ENCODE assay signal across 17 cellular contexts in the genomic region with DNA sequence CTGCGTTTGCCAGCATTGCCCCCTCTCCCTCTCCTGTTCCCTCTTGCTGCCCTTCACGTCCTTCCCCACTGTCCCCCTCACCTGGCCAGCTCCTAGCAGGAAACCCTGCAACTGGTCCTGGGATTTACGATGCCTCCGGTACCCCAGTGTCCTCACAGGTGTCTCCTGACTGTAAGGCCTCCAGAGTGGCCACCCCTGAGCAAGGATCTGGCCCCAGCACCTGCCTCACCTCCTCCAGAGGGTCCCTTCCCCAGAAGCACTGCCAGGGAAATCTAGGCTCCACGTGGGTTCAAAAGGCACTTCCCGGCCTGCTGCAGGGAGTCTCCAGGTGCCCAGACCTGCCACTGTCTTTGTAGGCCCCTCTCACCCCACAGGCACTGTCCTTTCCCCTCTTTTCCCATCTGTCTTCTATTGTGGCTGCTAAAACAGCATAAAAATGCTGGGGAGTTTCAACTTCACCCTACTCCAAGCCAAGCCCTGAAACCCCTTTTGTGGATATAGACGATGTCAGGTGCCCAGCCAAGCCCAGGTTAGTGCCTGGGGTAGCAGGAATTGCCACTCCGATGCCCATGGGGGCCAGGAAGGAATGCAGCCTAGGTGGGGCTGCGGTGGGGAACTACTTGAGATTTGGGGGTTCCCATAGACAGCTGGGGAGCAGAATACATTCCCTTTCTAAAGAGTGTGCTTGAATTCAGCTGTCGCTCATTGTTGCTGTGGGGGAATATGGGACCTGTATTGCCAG. TPM values are rescaled to one million over a fixed set of nuclear protein-coding genes. Genes with fewer than 3 reads are reported as not detected.
DNase-seq lines count a peak whose midpoint lies in the region; ATAC-seq and TF ChIP-seq lines count a peak whose summit lies in the region.
"Had no signal": no experiment of that assay in that cellular context is flagged by ENCODE, and none has a peak within 500 bp of the region (broad histone marks: within the 10 kb centered on the region; RNA-seq: fewer than 3 reads in every experiment).

No MANE protein-coding gene starts in this region.

- ATAC-seq in CD8-positive, alpha-beta T cell, result no peak
- no peak for ATAC-seq in T-helper 17 cell

- intact Hi-C loops in CD8-positive, alpha-beta T cell (cut with DNase I, micrococcal nuclease), result no loop called here
- intact Hi-C loops in sigmoid colon (cut with DNase I), result no loop called here

- H3K4me3 ChIP-seq in CD8-positive, alpha-beta T cell (ENCODE audit: low read depth, low read length), result no peak overlapping the region
- no peak overlapping the region for H3K4me3 ChIP-seq in sigmoid colon
- H3K4me3 ChIP-seq: BLaER1, HAP-1, K562, SK-N-MC had no signal

- POLR2A ChIA-PET in CD8-positive, alpha-beta T cell (lab: Charles Lee), result no interaction called here

- 81 to 87% methylated on average over 10 of the region's 10 CpGs for WGBS in sigmoid colon, 2 donors

- H3K36me3 Mint-ChIP-seq in CD8-positive, alpha-beta T cell, result no peaks in the 10 kb centered on the region
- H3K36me3 Mint-ChIP-seq in T-helper 17 cell (ENCODE audit: low read depth) (peaks cover 2% of the 10 kb centered on the region), glutamatergic neuron (ENCODE audit: unreplicated experiment) (peaks cover 2% of the 10 kb centered on the region)

- TF ChIP-seq CTCF in CD8-positive, alpha-beta T cell (IDR thresholded peaks at IDR 0.05), result no peak
- TF ChIP-seq CTCF in glutamatergic neuron (IDR thresholded peaks at IDR 0.05; ENCODE audit: partially characterized antibody, unreplicated experiment) (no peak), sigmoid colon (IDR thresholded peaks at IDR 0.05) (no peak)

- DNase-seq in CD8-positive, alpha-beta T cell, result no peak
- DNase-seq in T-helper 17 cell, result no peak
- DNase-seq in glutamatergic neuron, result no peak
- DNase-seq in sigmoid colon, result no peak
- no peak for DNase-seq in HK-2 (ENCODE audit: unreplicated experiment)
- DNase-seq in NK-92 (lab: John Stamatoyannopoulos, UW; ENCODE audit: unreplicated experiment), result no peak
- DNase-seq in H4 (ENCODE audit: low spot score), result no peak
- DNase-seq: Calu3; CD4-positive, alpha-beta memory T cell; NCI-H2029 treated with DMSO at 0.1 percent for 48 hours; NCI-H2171; NCI-H69; NK-92 treated with Interleukin-12 subunit alpha and Interleukin-12 subunit beta, amount 100 ng/mL, for 24 hours had no signal

- H3K4me3 Mint-ChIP-seq in CD8-positive, alpha-beta T cell, result no peak overlapping the region
- no peak overlapping the region for H3K4me3 Mint-ChIP-seq in T-helper 17 cell
- H3K4me3 Mint-ChIP-seq in glutamatergic neuron (ENCODE audit: unreplicated experiment), result no peak overlapping the region
- H3K4me3 Mint-ChIP-seq: CD4-positive, alpha-beta memory T cell had no signal

- TF ChIP-seq EP300 in sigmoid colon (IDR thresholded peaks at IDR 0.05), result no peak

- no peaks in the 10 kb centered on the region for H3K36me3 ChIP-seq in CD8-positive, alpha-beta T cell (ENCODE audit: insufficient read depth, low read length)
- no peaks in the 10 kb centered on the region for H3K36me3 ChIP-seq in sigmoid colon
- H3K36me3 ChIP-seq: BLaER1, HAP-1 had no signal

- H3K4me1 Mint-ChIP-seq in CD8-positive, alpha-beta T cell (ENCODE audit: low read depth), result no peaks in the 10 kb centered on the region
- H3K4me1 Mint-ChIP-seq in T-helper 17 cell (peaks cover 2% of the 10 kb centered on the region), glutamatergic neuron (ENCODE audit: low read depth, unreplicated experiment) (peaks cover 34% of the 10 kb centered on the region)
- H3K4me1 Mint-ChIP-seq: CD4-positive, alpha-beta memory T cell had no signal

- peak overlapping the region; percentile 27 for H3K27ac Mint-ChIP-seq in CD8-positive, alpha-beta T cell
- H3K27ac Mint-ChIP-seq in T-helper 17 cell, result peak overlapping the region; percentile 19
- peak overlapping the region; percentile 88 for H3K27ac Mint-ChIP-seq in glutamatergic neuron (ENCODE audit: unreplicated experiment)

- H3K9me3 Mint-ChIP-seq in CD8-positive, alpha-beta T cell, result peaks cover 2% of the 10 kb centered on the region
- H3K9me3 Mint-ChIP-seq in glutamatergic neuron (ENCODE audit: unreplicated experiment), result peaks cover 14% of the 10 kb centered on the region

- H3K27me3 Mint-ChIP-seq in CD8-positive, alpha-beta T cell (ENCODE audit: low read depth), result peaks cover 2% of the 10 kb centered on the region
- peaks cover 5% of the 10 kb centered on the region for H3K27me3 Mint-ChIP-seq in T-helper 17 cell
- peaks cover 14% of the 10 kb centered on the region for H3K27me3 Mint-ChIP-seq in glutamatergic neuron (ENCODE audit: unreplicated experiment)
- H3K27me3 Mint-ChIP-seq: CD4-positive, alpha-beta memory T cell had no signal

- H3K27ac ChIP-seq in CD8-positive, alpha-beta T cell (ENCODE audit: low read depth, low read length), result no peak overlapping the region
- H3K27ac ChIP-seq in sigmoid colon, result peak overlapping the region in 3 of 4 donors; percentile 26 to 57 (median 34)
- H3K27ac ChIP-seq: BLaER1, SK-N-MC had no signal

- H3K9me3 ChIP-seq in CD8-positive, alpha-beta T cell (ENCODE audit: low read length), result no peaks in the 10 kb centered on the region
- no peaks in the 10 kb centered on the region for H3K9me3 ChIP-seq in T-helper 17 cell (ENCODE audit: control insufficient read depth, low read length, poor library complexity, severe bottlenecking)
- no peaks in the 10 kb centered on the region for H3K9me3 ChIP-seq in sigmoid colon

- H3K27me3 ChIP-seq in CD8-positive, alpha-beta T cell (ENCODE audit: insufficient read depth, low read length), result no peaks in the 10 kb centered on the region
- H3K27me3 ChIP-seq in sigmoid colon, result no peaks in the 10 kb centered on the region
- H3K27me3 ChIP-seq: BLaER1 had no signal

- no peak for TF ChIP-seq POLR2A in sigmoid colon (IDR thresholded peaks at IDR 0.05)

- CTCF ChIA-PET in CD8-positive, alpha-beta T cell (lab: Charles Lee), result no interaction called here

- no peaks in the 10 kb centered on the region for H3K4me1 ChIP-seq in CD8-positive, alpha-beta T cell (ENCODE audit: insufficient read depth, low read length)
- H3K4me1 ChIP-seq in sigmoid colon, result no peaks in the 10 kb centered on the region
- H3K4me1 ChIP-seq: HAP-1 had no signal

RNA-seq across cellular contexts. Expression of a gene that starts 25.7 kb away (rescaled TPM):
- total RNA-seq in CD8-positive, alpha-beta T cell, result 10 to 100 TPM; 82.0 to 86.4 TPM
- total RNA-seq in T-helper 17 cell (10 to 100 TPM; 47.4 to 61.9 TPM), glutamatergic neuron (ENCODE audit: unreplicated experiment) (103 TPM), sigmoid colon (1 to 10 TPM in 2 of 4 donors, under 1 TPM in 2; 0.66 to 1.8 (median 0.89) TPM)
- polyA plus RNA-seq in sigmoid colon, result 10 to 100 TPM in 2 of 3 donors, 1 to 10 TPM in 1; 7.2 to 32.5 (median 12.3) TPM
- total RNA-seq in H4 (2014; rRNA removed; shearing (Covaris generic)), result 4.8 and 12.4 TPM in 2 replicates

Comparison
In these comparisons a context has a peak if more than half of its experiments do, and no peak if none do; other contexts are left out.
1. H3K27ac Mint-ChIP-seq: peak in every context shown above with its lines; median percentile 88 in glutamatergic neuron; 27 in CD8-positive, alpha-beta T cell; 19 in T-helper 17 cell.